In the genomic region with DNA sequence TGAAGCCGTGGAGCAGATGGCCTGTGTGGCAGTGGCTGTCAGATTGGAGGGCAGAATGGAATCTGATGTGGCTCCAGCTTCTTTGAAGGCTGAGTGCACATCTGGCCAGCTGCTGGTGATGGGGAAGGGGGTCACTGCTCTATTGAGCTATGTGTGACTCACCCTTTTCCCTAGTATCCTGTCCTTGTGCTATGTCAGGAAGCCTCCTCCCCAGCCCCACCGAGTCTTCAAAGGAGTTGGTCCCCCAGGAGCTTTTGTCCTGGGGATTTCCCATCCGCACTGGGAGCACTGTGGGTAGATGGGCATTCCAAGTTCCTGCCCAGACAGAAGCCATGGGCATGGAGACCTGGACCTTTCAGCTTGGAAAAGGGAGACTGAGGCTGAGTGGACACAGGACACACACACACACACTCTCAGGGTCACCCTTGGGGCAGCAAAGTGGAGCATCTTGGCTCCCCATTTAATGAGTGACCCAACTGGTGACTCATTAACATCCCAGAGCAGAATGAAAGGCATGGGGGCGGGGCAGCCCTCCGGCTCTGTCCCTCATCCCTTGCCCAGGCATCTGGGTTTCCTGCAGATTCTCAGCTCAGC, we compare ENCODE assay signal across 1 cellular context.
A peak's percentile ranks its signal among the peaks of the same experiment; 100 is the strongest.
TF ChIP-seq lines count a peak whose summit lies in the region.

No MANE protein-coding gene starts in this region.

TF ChIP-seq in liver, 16 proteins besides CTCF, POLR2A, EP300 and RAD21 (continued from another document):
- TF ChIP-seq ZBTB33 (IDR thresholded peaks at IDR 0.05) (no peak), EGR1 (IDR thresholded peaks at IDR 0.05; ENCODE audit: low read depth in 2 of 2) (no peak), JUND (IDR thresholded peaks at IDR 0.05) (peak in 1 of 2 donors; percentile 82), SP1 (IDR thresholded peaks at IDR 0.05) (no peak)
- TF ChIP-seq, protein P1, sequence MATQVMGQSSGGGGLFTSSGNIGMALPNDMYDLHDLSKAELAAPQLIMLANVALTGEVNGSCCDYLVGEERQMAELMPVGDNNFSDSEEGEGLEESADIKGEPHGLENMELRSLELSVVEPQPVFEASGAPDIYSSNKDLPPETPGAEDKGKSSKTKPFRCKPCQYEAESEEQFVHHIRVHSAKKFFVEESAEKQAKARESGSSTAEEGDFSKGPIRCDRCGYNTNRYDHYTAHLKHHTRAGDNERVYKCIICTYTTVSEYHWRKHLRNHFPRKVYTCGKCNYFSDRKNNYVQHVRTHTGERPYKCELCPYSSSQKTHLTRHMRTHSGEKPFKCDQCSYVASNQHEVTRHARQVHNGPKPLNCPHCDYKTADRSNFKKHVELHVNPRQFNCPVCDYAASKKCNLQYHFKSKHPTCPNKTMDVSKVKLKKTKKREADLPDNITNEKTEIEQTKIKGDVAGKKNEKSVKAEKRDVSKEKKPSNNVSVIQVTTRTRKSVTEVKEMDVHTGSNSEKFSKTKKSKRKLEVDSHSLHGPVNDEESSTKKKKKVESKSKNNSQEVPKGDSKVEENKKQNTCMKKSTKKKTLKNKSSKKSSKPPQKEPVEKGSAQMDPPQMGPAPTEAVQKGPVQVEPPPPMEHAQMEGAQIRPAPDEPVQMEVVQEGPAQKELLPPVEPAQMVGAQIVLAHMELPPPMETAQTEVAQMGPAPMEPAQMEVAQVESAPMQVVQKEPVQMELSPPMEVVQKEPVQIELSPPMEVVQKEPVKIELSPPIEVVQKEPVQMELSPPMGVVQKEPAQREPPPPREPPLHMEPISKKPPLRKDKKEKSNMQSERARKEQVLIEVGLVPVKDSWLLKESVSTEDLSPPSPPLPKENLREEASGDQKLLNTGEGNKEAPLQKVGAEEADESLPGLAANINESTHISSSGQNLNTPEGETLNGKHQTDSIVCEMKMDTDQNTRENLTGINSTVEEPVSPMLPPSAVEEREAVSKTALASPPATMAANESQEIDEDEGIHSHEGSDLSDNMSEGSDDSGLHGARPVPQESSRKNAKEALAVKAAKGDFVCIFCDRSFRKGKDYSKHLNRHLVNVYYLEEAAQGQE (IDR thresholded peaks at IDR 0.05): no peak
